8 cellular contexts compared by ENCODE assay signal in the genomic region with DNA sequence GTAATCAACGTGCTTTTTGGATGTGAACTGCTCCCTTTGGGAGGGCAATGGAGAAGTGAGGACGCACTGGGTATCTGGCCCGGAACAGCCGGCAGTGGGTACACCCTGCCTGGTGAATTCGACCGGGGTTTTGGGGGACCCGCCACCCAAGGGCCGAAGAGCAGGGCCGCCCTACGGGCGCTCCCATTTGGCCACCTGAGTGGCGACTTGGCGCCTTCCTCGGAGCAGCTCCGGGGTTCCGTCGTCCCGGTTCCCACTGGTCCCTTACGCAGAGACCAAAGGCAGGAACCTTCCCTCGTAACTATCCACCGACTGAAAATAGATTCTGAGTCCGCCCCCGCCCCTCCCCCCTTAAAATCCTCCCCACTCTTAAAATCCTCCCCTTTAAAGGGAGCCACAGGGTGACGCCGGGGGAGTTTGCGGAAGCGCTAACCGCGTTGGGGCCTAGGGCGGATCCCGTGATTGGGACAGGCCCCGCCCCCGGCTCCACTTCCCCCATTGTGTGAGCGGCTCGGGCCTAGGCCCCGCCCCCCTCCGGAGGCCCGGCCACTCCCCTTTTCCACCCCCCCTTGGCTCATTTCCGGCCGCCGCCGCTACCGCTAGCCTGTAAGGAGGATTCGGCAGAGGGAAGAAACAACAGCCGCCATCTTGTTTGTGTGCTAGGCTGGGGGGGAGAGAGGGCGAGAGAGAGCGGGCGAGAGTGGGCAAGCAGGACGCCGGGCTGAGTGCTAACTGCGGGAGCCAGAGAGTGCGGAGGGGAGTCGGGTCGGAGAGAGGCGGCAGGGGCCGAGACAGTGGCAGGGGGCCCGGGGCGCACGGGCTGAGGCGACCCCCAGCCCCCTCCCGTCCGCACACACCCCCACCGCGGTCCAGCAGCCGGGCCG. TPM values are rescaled to one million over a fixed set of nuclear protein-coding genes. Genes with fewer than 3 reads are reported as not detected.
DNase-seq lines count a peak whose midpoint lies in the region; ATAC-seq and TF ChIP-seq lines count a peak whose summit lies in the region.

No MANE protein-coding gene starts in this region.

- H3K36me3 ChIP-seq in mucosa of descending colon (ENCODE audit: low read depth), result no peaks in the 10 kb centered on the region

- no peak for TF ChIP-seq CTCF in mucosa of descending colon (IDR thresholded peaks at IDR 0.05)

- H3K9me3 ChIP-seq in mucosa of descending colon, result no peaks in the 10 kb centered on the region

- H3K4me3 ChIP-seq in mucosa of descending colon, result peak overlapping the region; percentile 92

- H3K27ac ChIP-seq in epithelial cell of prostate, result peak overlapping the region; percentile 97

- ATAC-seq in GM21576 (IDR thresholded peaks at IDR 0.05; ENCODE audit: unreplicated experiment) (peak; percentile 49), mucosa of descending colon (peak; percentile 95)

- peaks cover 9% of the 10 kb centered on the region for H3K4me1 ChIP-seq in mucosa of descending colon (ENCODE audit: low read depth)

- TF ChIP-seq EP300 in Ishikawa (IDR thresholded peaks at IDR 0.05; ENCODE audit: borderline replicate concordance), result no peak

- DNase-seq in DMS114 treated with DMSO at 0.1 percent for 48 hours (lab: John Stamatoyannopoulos, UW; ENCODE audit: unreplicated experiment) (peak; percentile 92), OCI-M2 (lab: John Stamatoyannopoulos, UW; ENCODE audit: unreplicated experiment) (peak; percentile 62), epithelial cell of prostate (ENCODE audit: low read depth, low spot score) (peak; percentile 81), mucosa of descending colon (peak; percentile 99 to 100 (median 99))
- DNase-seq in activated T-cell treated with anti-CD3 and anti-CD28 coated beads, Interleukin-2, amount 50 U/mL, for 1 hour, result peak; percentile 99
- DNase-seq in stimulated activated CD8-positive, alpha-beta memory T cell treated with anti-CD3 and anti-CD28 coated beads, Interleukin-4, amount 100 ng/mL, for 1 hour (ENCODE audit: low read depth in 2 of 2, low spot score in 1 of 2), result peak; percentile 99

- no peak; the same call in 1 of the 2 replicates for TF ChIP-seq RAD21 in Ishikawa (IDR thresholded peaks at IDR 0.05; ENCODE audit: low read depth)

- intact Hi-C loops in mucosa of descending colon (cut with DNase I, micrococcal nuclease), result loop anchor here (5.0 to 10.0 kb wide), 3 partner anchors 67 to 139 kb away; a partner anchor contains a TSS

TF ChIP-seq in Ishikawa, 13 proteins besides CTCF, POLR2A, EP300 and RAD21:
- peak; percentile 93 for TF ChIP-seq ZBTB7A (IDR thresholded peaks at IDR 0.05; ENCODE audit: low read depth)
- no peak for TF ChIP-seq TEAD4 (IDR thresholded peaks at IDR 0.05)
- TF ChIP-seq, protein P1, sequence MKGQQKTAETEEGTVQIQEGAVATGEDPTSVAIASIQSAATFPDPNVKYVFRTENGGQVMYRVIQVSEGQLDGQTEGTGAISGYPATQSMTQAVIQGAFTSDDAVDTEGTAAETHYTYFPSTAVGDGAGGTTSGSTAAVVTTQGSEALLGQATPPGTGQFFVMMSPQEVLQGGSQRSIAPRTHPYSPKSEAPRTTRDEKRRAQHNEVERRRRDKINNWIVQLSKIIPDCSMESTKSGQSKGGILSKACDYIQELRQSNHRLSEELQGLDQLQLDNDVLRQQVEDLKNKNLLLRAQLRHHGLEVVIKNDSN (IDR thresholded peaks at IDR 0.05), result peak; percentile 51; the same call in 1 of the 2 replicates
- TF ChIP-seq CREB1 (IDR thresholded peaks at IDR 0.05; ENCODE audit: low read depth), result 0 out of 2 replicates have a peak, but pooled peaks have one; percentile 14
- no peak for TF ChIP-seq NFIC (IDR thresholded peaks at IDR 0.05)
- TF ChIP-seq TCF12 (IDR thresholded peaks at IDR 0.05; ENCODE audit: low read depth), result peak; percentile 40; the same call in 1 of the 2 replicates
- TF ChIP-seq EGR1 (IDR thresholded peaks at IDR 0.05), result no peak
- TF ChIP-seq TAF1 (IDR thresholded peaks at IDR 0.05; ENCODE audit: low read depth), result peak; percentile 90
- peak; percentile 95 for TF ChIP-seq YY1 (IDR thresholded peaks at IDR 0.05; ENCODE audit: low read depth)
- TF ChIP-seq FOXM1 (IDR thresholded peaks at IDR 0.05; ENCODE audit: borderline replicate concordance, low read depth), result no peak
- TF ChIP-seq, protein P2, sequence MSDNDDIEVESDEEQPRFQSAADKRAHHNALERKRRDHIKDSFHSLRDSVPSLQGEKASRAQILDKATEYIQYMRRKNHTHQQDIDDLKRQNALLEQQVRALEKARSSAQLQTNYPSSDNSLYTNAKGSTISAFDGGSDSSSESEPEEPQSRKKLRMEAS (IDR thresholded peaks at IDR 0.05), result 0 out of 2 replicates have a peak, but pooled peaks have one; percentile 45
- TF ChIP-seq, protein P3, sequence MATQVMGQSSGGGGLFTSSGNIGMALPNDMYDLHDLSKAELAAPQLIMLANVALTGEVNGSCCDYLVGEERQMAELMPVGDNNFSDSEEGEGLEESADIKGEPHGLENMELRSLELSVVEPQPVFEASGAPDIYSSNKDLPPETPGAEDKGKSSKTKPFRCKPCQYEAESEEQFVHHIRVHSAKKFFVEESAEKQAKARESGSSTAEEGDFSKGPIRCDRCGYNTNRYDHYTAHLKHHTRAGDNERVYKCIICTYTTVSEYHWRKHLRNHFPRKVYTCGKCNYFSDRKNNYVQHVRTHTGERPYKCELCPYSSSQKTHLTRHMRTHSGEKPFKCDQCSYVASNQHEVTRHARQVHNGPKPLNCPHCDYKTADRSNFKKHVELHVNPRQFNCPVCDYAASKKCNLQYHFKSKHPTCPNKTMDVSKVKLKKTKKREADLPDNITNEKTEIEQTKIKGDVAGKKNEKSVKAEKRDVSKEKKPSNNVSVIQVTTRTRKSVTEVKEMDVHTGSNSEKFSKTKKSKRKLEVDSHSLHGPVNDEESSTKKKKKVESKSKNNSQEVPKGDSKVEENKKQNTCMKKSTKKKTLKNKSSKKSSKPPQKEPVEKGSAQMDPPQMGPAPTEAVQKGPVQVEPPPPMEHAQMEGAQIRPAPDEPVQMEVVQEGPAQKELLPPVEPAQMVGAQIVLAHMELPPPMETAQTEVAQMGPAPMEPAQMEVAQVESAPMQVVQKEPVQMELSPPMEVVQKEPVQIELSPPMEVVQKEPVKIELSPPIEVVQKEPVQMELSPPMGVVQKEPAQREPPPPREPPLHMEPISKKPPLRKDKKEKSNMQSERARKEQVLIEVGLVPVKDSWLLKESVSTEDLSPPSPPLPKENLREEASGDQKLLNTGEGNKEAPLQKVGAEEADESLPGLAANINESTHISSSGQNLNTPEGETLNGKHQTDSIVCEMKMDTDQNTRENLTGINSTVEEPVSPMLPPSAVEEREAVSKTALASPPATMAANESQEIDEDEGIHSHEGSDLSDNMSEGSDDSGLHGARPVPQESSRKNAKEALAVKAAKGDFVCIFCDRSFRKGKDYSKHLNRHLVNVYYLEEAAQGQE (IDR thresholded peaks at IDR 0.05; ENCODE audit: low read depth), result no peak
- no peak for TF ChIP-seq CEBPB (IDR thresholded peaks at IDR 0.05)

RNA-seq across cellular contexts. Expression of a gene that starts 1.0 kb away (rescaled TPM):
- 10 to 100 TPM; 61.7 to 92.1 (median 88.1) TPM for total RNA-seq in mucosa of descending colon

Comparison
In these comparisons a context has a peak if more than half of its experiments do, and no peak if none do; other contexts are left out.
1. Peak in every context shown above with its lines: DNase-seq, ATAC-seq, H3K4me3 ChIP-seq and H3K27ac ChIP-seq.